22 cellular contexts compared by ENCODE assay signal in genomic region chr6:85764844-85765243, GRCh38.
DNase-seq lines count a peak whose midpoint lies in the region; ATAC-seq and TF ChIP-seq lines count a peak whose summit lies in the region.
"Had no signal": no experiment of that assay in that cellular context is flagged by ENCODE, and none has a peak within 500 bp of the region (broad histone marks: within the 10 kb centered on the region; RNA-seq: fewer than 3 reads in every experiment).

No MANE protein-coding gene starts in this region.

- peak; percentile 59 for ATAC-seq in aorta (ENCODE audit: low FRiP score)
- ATAC-seq in T-helper 17 cell: no peak
- ATAC-seq in upper lobe of right lung: no peak
- ATAC-seq in HG03342 (IDR thresholded peaks at IDR 0.05; ENCODE audit: unreplicated experiment): no peak
- ATAC-seq: K562 had no signal

- WGBS in aorta, 2 donors: 38% methylated on average over 3 of the region's 3 CpGs

- TF ChIP-seq CTCF in choroid plexus epithelial cell (conservative IDR thresholded peaks at IDR 0.05; ENCODE audit: low read depth, low read length) (no peak), upper lobe of right lung (IDR thresholded peaks at IDR 0.05) (no peak)

- DNase-seq in Karpas-422: no peak
- peak; percentile 39 for DNase-seq in choroid plexus epithelial cell (ENCODE audit: low read depth)
- DNase-seq in islet precursor cell: peak; percentile 56
- no peak for DNase-seq in aorta
- no peak for DNase-seq in T-helper 17 cell
- DNase-seq in upper lobe of right lung: no peak
- DNase-seq: BE2C; CD4-positive, CD25-positive, alpha-beta regulatory T cell; COR-L47; DMS 273 treated with DMSO at 0.1 percent for 48 hours; DND-41; GDM1; H9; NCI-H187; NCI-H2107; NCI-H510A; NCI-H748 treated with DMSO at 0.1 percent for 48 hours; OCI-M1; SHP77 had no signal

- H3K27me3 ChIP-seq in Karpas-422 (ENCODE audit: low read length) (no peaks in the 10 kb centered on the region), aorta (ENCODE audit: control insufficient read depth in 1 of 2, insufficient read depth in 2 of 2, low read length in 1 of 2) (no peaks in the 10 kb centered on the region), upper lobe of right lung (no peaks in the 10 kb centered on the region)
- H3K27me3 ChIP-seq: BE2C had no signal

- no peak overlapping the region for H3K27ac Mint-ChIP-seq in T-helper 17 cell
- H3K27ac Mint-ChIP-seq: CD4-positive, CD25-positive, alpha-beta regulatory T cell had no signal

- intact Hi-C loops in aorta (cut with DNase I) (loop anchor here in 1 of 2 donors (10.0 kb wide), 1 partner anchor 100 kb away; no protein-coding TSS in a partner anchor), upper lobe of right lung (cut with DNase I) (no loop called here)

- H3K27me3 Mint-ChIP-seq in T-helper 17 cell: peaks cover 49% of the 10 kb centered on the region

- 0 out of 2 replicates have a peak overlapping the region, but pooled peaks have one; percentile 44 for H2AFZ ChIP-seq in Karpas-422 (ENCODE audit: low read length)

- H4K20me1 ChIP-seq in Karpas-422 (ENCODE audit: insufficient read depth, low read depth, low read length): no peaks in the 10 kb centered on the region

- peaks cover 2% of the 10 kb centered on the region for H3K36me3 Mint-ChIP-seq in T-helper 17 cell (ENCODE audit: low read depth)
- H3K36me3 Mint-ChIP-seq: CD4-positive, CD25-positive, alpha-beta regulatory T cell had no signal

- no peaks in the 10 kb centered on the region for H3K9me3 ChIP-seq in Karpas-422 (ENCODE audit: low read length)
- no peaks in the 10 kb centered on the region for H3K9me3 ChIP-seq in aorta (ENCODE audit: control insufficient read depth, low read length)
- H3K9me3 ChIP-seq in T-helper 17 cell (ENCODE audit: control insufficient read depth, low read length, poor library complexity, severe bottlenecking): no peaks in the 10 kb centered on the region
- no peaks in the 10 kb centered on the region for H3K9me3 ChIP-seq in upper lobe of right lung
- H3K9me3 ChIP-seq: BE2C had no signal

- H3K9ac ChIP-seq in Karpas-422 (ENCODE audit: low read length): peak overlapping the region; percentile 16

- peaks cover 66% of the 10 kb centered on the region for H3K4me1 ChIP-seq in Karpas-422 (ENCODE audit: low read length)
- H3K4me1 ChIP-seq in aorta (ENCODE audit: control insufficient read depth in 1 of 2, insufficient read depth in 2 of 2, low read length in 2 of 2): peaks cover 0 to 3% of the 10 kb centered on the region in 2 donors
- no peaks in the 10 kb centered on the region for H3K4me1 ChIP-seq in upper lobe of right lung
- H3K4me1 ChIP-seq: BE2C had no signal

- H3K27ac ChIP-seq in Karpas-422 (ENCODE audit: low read length) (peak overlapping the region; percentile 18; the same call in 1 of the 2 replicates), aorta (ENCODE audit: low read depth in 1 of 2, low read length in 2 of 2) (peak overlapping the region; percentile 86 to 89), upper lobe of right lung (no peak overlapping the region)
- H3K27ac ChIP-seq: SK-N-MC had no signal

- H3K4me3 Mint-ChIP-seq in T-helper 17 cell: no peak overlapping the region
- H3K4me3 Mint-ChIP-seq: CD4-positive, CD25-positive, alpha-beta regulatory T cell; H9 had no signal

- H3K79me2 ChIP-seq in Karpas-422 (ENCODE audit: low read length): no peaks in the 10 kb centered on the region

- H3K36me3 ChIP-seq in Karpas-422 (ENCODE audit: insufficient read depth, low read length): no peaks in the 10 kb centered on the region
- no peaks in the 10 kb centered on the region for H3K36me3 ChIP-seq in aorta (ENCODE audit: control insufficient read depth in 1 of 2, insufficient read depth in 2 of 2, low read length in 1 of 2)
- no peaks in the 10 kb centered on the region for H3K36me3 ChIP-seq in upper lobe of right lung
- H3K36me3 ChIP-seq: BE2C had no signal

- H3K4me3 ChIP-seq in Karpas-422 (ENCODE audit: low read length) (no peak overlapping the region), choroid plexus epithelial cell (ENCODE audit: low read depth, low read length) (no peak overlapping the region), aorta (ENCODE audit: low read length in 2 of 2) (no peak overlapping the region), upper lobe of right lung (no peak overlapping the region)
- H3K4me3 ChIP-seq: K562, SK-N-MC had no signal

- no peaks in the 10 kb centered on the region for H3K4me1 Mint-ChIP-seq in T-helper 17 cell
- H3K4me1 Mint-ChIP-seq: CD4-positive, CD25-positive, alpha-beta regulatory T cell; H9 had no signal

- H3K9me2 ChIP-seq in Karpas-422 (replicated peaks; ENCODE audit: insufficient read depth, low read length): no peaks in the 10 kb centered on the region

- H3K4me2 ChIP-seq in Karpas-422 (ENCODE audit: low read depth, low read length, poor library complexity, severe bottlenecking): peak overlapping the region; percentile 35

Comparison
In these comparisons a context has a peak if more than half of its experiments do, and no peak if none do; other contexts are left out.
1. DNase-seq: peak in choroid plexus epithelial cell (single experiment) and islet precursor cell (single experiment); none in Karpas-422 (single experiment), aorta (0 of 2), T-helper 17 cell (0 of 3) and upper lobe of right lung (single experiment).